In genomic region chr7:128203047-128203491, GRCh38 we compare ENCODE assay signal across 1 cellular context.
TF ChIP-seq lines count a peak whose summit lies in the region.

No MANE protein-coding gene starts in this region.

TF ChIP-seq in HepG2, 621 proteins besides CTCF, POLR2A, EP300 and RAD21:
- TF ChIP-seq ZBTB20 (CRISPR knock-in tag; IDR thresholded peaks at IDR 0.05; ENCODE audit: borderline replicate concordance, low read depth) = no peak
- no peak for TF ChIP-seq ZNF207 (IDR thresholded peaks at IDR 0.05; ENCODE audit: borderline replicate concordance)
- no peak for TF ChIP-seq ZNF337 (CRISPR knock-in tag; IDR thresholded peaks at IDR 0.05; ENCODE audit: borderline replicate concordance, low read depth)
- TF ChIP-seq MED1 (CRISPR knock-in tag; IDR thresholded peaks at IDR 0.05) = no peak
- no peak for TF ChIP-seq CEBPB (IDR thresholded peaks at IDR 0.05; ENCODE audit: borderline replicate concordance, low read depth, low read length)
- TF ChIP-seq MXD3 (CRISPR knock-in tag; IDR thresholded peaks at IDR 0.05) = no peak
- no peak for TF ChIP-seq MAFK (conservative IDR thresholded peaks at IDR 0.05 in 1 of 2, IDR thresholded peaks at IDR 0.05 in 1 of 2; ENCODE audit: low read length in 2 of 2)
- no peak for TF ChIP-seq ZNF160 (CRISPR knock-in tag; IDR thresholded peaks at IDR 0.05)
- no peak for TF ChIP-seq FOXM1 (CRISPR knock-in tag; IDR thresholded peaks at IDR 0.05)
- TF ChIP-seq FOXC1 (CRISPR knock-in tag; IDR thresholded peaks at IDR 0.05; ENCODE audit: borderline replicate concordance) = no peak
- TF ChIP-seq ZNF34 (CRISPR knock-in tag; IDR thresholded peaks at IDR 0.05; ENCODE audit: borderline replicate concordance) = no peak
- TF ChIP-seq CENPT (CRISPR knock-in tag; IDR thresholded peaks at IDR 0.05; ENCODE audit: low read depth) = no peak
- no peak for TF ChIP-seq NFKB2 (CRISPR knock-in tag; IDR thresholded peaks at IDR 0.05; ENCODE audit: borderline replicate concordance)
- TF ChIP-seq ZNF609 (CRISPR knock-in tag; IDR thresholded peaks at IDR 0.05; ENCODE audit: borderline replicate concordance) = no peak
